Comparison of ENCODE assay signal across 29 cellular contexts in the genomic region with DNA sequence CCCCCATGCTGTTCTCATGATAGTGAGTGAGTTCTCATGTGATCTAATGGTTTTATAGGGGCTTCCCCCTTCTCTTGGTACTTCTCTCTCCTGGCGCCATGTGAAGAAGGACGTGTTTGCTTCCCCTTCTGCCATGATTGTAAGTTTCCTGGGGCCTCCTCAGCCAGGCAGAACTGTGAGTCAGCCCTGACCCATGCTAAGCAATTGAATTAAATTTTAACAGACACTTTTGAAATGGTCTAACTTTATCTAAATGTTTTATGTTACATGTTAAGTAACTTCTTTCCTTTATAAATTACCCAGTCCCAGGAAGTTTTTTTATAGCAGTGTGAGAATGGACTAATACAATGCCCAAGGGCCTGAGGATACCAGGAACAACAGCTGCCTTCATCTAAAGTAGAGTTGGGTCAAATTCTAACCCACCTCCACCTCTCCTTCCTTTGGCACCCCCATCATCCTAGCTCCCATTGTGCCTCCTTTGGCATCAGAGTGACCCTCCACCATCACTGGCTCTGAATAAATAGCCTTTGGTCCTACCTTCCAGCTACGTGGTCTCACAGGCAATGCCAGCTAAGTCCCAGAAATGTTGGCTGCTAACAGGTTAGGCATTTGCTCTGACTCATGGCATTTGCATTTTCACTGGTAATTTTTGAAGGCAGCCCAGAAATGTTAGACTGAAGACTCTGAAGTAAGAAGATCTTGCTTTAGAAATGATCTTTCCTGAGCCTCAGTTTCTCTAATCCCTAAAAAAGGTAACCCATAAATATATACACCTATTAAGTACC.
A peak's percentile ranks its signal among the peaks of the same experiment; 100 is the strongest.
DNase-seq lines count a peak whose midpoint lies in the region; ATAC-seq and TF ChIP-seq lines count a peak whose summit lies in the region.
"Had no signal": no experiment of that assay in that cellular context is flagged by ENCODE, and none has a peak within 500 bp of the region (broad histone marks: within the 10 kb centered on the region; RNA-seq: fewer than 3 reads in every experiment).

No MANE protein-coding gene starts in this region.

- no peak for ATAC-seq in left cardiac atrium
- ATAC-seq: GM12878; left lobe of liver; stimulated activated naive CD8-positive, alpha-beta T cell treated with anti-CD3 and anti-CD28 coated beads, Interleukin-15, Interleukin-2, amounts not matched to agents 100 U/mL and 50 U/mL, for 24 hours; T-helper 17 cell had no signal

- peaks cover 5% of the 10 kb centered on the region for H3K27me3 Mint-ChIP-seq in nephron progenitor cell (ENCODE audit: low read depth, poor library complexity)
- H3K27me3 Mint-ChIP-seq: progenitor cell of endocrine pancreas, T-helper 17 cell had no signal

- TF ChIP-seq CTCF in nephron progenitor cell (IDR thresholded peaks at IDR 0.05) = no peak

- intact Hi-C loops in left cardiac atrium (cut with DNase I) = no loop called here

- no peaks in the 10 kb centered on the region for H3K9me3 ChIP-seq in MG63
- H3K9me3 ChIP-seq: esophagus squamous epithelium, SJSA1, tibial nerve had no signal

- no peak overlapping the region for H3K27ac Mint-ChIP-seq in nephron progenitor cell
- H3K27ac Mint-ChIP-seq: progenitor cell of endocrine pancreas, T-helper 17 cell had no signal

- no peaks in the 10 kb centered on the region for H3K4me1 Mint-ChIP-seq in nephron progenitor cell
- H3K4me1 Mint-ChIP-seq: neural crest cell had no signal

- peaks cover 35% of the 10 kb centered on the region for H3K9me3 Mint-ChIP-seq in nephron progenitor cell

- peak; percentile 66 for DNase-seq in ELR (ENCODE audit: low read depth)
- DNase-seq in MG63 = peak; percentile 31
- DNase-seq in epithelial cell of prostate (ENCODE audit: low read depth, low spot score) = no peak
- DNase-seq in skeletal muscle cell (ENCODE audit: low read depth) = peak; percentile 3
- no peak for DNase-seq in left cardiac atrium
- no peak for DNase-seq in NCI-H146 treated with DMSO at 0.1 percent for 48 hours (lab: John Stamatoyannopoulos, UW; ENCODE audit: unreplicated experiment)
- no peak for DNase-seq in nephron progenitor cell
- DNase-seq: activated CD4-positive, alpha-beta T cell treated with anti-CD3 and anti-CD28 coated beads, Interleukin-2, amount 50 U/mL, for 4 hours; activated effector memory CD4-positive, alpha-beta T cell treated with anti-CD3 and anti-CD28 coated beads, Interleukin-2, amount 50 U/mL, for 16 hours; amniotic stem cell; C1 segment of cervical spinal cord; cerebellar nuclear complex; esophagus squamous epithelium; GF-D8; GOT3; KG1; MV-4-11; NCI-H187; stimulated activated CD4-positive, alpha-beta T cell treated with anti-CD3 and anti-CD28 coated beads, Interleukin-2, amount 100 ng/mL, for 24 hours; stimulated activated naive CD8-positive, alpha-beta T cell treated with anti-CD3 and anti-CD28 coated beads, Interleukin-15, Interleukin-2, amounts not matched to agents 100 U/mL and 50 U/mL, for 24 hours; T-helper 17 cell; WERI-Rb-1 had no signal

- no peaks in the 10 kb centered on the region for H3K36me3 ChIP-seq in MG63
- H3K36me3 ChIP-seq: esophagus squamous epithelium, SJSA1, tibial nerve, WERI-Rb-1 had no signal

- H3K4me3 Mint-ChIP-seq in nephron progenitor cell = no peak overlapping the region
- H3K4me3 Mint-ChIP-seq: neural crest cell, T-helper 17 cell had no signal

- H3K4me3 ChIP-seq in MG63 = no peak overlapping the region
- no peak overlapping the region for H3K4me3 ChIP-seq in skeletal muscle cell (ENCODE audit: low read depth, low read length)
- H3K4me3 ChIP-seq: esophagus squamous epithelium, GM12878, SJSA1, skin epidermis, tibial nerve had no signal

- peak overlapping the region; percentile 30 for H3K27ac ChIP-seq in epithelial cell of prostate
- H3K27ac ChIP-seq: esophagus squamous epithelium, SJSA1, skin epidermis, tibial nerve, WERI-Rb-1 had no signal

- H3K27me3 ChIP-seq in MG63 = no peaks in the 10 kb centered on the region
- H3K27me3 ChIP-seq: esophagus squamous epithelium, SJSA1, tibial nerve had no signal

- no peaks in the 10 kb centered on the region for H3K36me3 Mint-ChIP-seq in nephron progenitor cell (ENCODE audit: low read depth)

Comparison
In these comparisons a context has a peak if more than half of its experiments do, and no peak if none do; other contexts are left out.
1. DNase-seq: peak in ELR (single experiment), MG63 (single experiment) and skeletal muscle cell (single experiment); none in epithelial cell of prostate (single experiment), left cardiac atrium (single experiment), NCI-H146 treated with DMSO at 0.1 percent for 48 hours (single experiment) and nephron progenitor cell (single experiment).